ENCODE assay signal across 8 cellular contexts in the genomic region with DNA sequence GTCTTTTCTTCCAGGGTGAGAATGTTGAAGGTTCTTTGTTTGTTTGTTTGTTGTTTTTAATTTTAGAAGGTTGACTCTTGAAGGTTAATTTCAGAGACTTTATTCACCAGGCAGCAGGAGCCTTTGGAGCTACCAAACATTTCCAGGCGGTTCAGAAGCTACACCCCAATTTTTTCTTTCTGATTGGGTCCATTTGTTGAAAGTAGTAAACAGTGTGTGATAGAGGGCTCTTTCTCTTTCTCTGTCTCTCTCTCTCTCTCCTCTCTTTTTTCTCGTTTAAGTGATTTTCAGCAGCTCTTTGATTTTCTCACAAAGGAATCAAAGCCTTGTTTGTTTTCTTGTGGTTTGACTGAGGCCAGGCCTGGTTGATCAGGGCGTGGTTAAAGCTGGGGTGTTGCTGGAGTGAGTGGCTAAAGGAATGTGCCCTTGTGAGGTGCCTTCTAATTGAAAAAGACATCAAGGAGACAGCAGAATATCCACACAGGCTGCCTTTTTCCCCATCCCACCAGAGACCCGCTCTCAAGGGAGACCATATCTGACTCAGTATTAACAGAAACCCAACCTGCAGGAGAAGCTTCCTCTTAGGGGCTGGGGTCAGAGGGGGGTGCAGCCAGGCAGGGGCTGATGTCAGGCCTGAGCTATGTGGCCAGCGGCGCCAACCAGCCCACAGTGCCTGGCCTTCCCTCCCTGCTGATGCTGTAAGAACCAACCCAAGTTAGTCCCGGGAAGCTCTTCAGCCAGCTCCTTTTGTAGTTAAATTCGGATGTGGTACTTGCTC. TPM values are rescaled to one million over a fixed set of nuclear protein-coding genes. Genes with fewer than 3 reads are reported as not detected.
DNase-seq lines count a peak whose midpoint lies in the region; ATAC-seq and TF ChIP-seq lines count a peak whose summit lies in the region.

No MANE protein-coding gene starts in this region.

- peak overlapping the region; percentile 85 to 89 for H3K27ac ChIP-seq in prostate gland

- TF ChIP-seq POLR2A in prostate gland (IDR thresholded peaks at IDR 0.05), result peak; percentile 2

- H3K27me3 ChIP-seq in prostate gland (replicated peaks; ENCODE audit: insufficient read depth), result no peaks in the 10 kb centered on the region

- no peaks in the 10 kb centered on the region for H3K4me1 ChIP-seq in prostate gland (replicated peaks)

- H3K36me3 ChIP-seq in prostate gland, result no peaks in the 10 kb centered on the region

- in situ Hi-C loops in Caki2 (cut with HindIII; ENCODE audit: low pct_unique_long_range_greater_than_20kb, low sequenced_read_pairs), result loop anchor here (25.0 kb wide), 2 partner anchors 89 to 189 kb away; no protein-coding TSS in a partner anchor

- 11% methylated on average over 8 of the region's 8 CpGs for WGBS in prostate gland

- peak overlapping the region; percentile 37 to 56 for H3K4me3 ChIP-seq in prostate gland

- DNase-seq in Caki2 (ENCODE audit: low read depth), result peak; percentile 92
- DNase-seq in SW480 (ENCODE audit: low spot score), result peak; percentile 91
- peak; percentile 86 for DNase-seq in foreskin melanocyte
- peak; percentile 52 for DNase-seq in prostate gland (ENCODE audit: low spot score)
- no peak for DNase-seq in SK-N-DZ (ENCODE audit: low spot score)
- no peak for DNase-seq in left lobe of liver (ENCODE audit: low spot score)
- DNase-seq in stimulated activated naive CD4-positive, alpha-beta T cell treated with Interleukin-2 at 50 U/mL for 16 hours (lab: John Stamatoyannopoulos, UW), result no peak
- no peak for DNase-seq in activated CD4-positive, alpha-beta T cell treated with anti-CD3 and anti-CD28 coated beads for 48 hours

- H3K9me3 ChIP-seq in prostate gland, result no peaks in the 10 kb centered on the region

- TF ChIP-seq CTCF in prostate gland (IDR thresholded peaks at IDR 0.05), result no peak

- no peak for ATAC-seq in left lobe of liver

- intact Hi-C loops in prostate gland (cut with DNase I), result loop anchor here (5.0 kb wide), 1 partner anchor 84 kb away; no protein-coding TSS in a partner anchor

RNA-seq across cellular contexts. Expression of a gene that starts 40.4 kb away (rescaled TPM):
- 93.9 and 117 TPM in 2 replicates for total RNA-seq in Caki2 (2014; rRNA removed; shearing (Covaris generic); ENCODE audit: low replicate concordance)
- total RNA-seq in prostate gland, result 10 to 100 TPM; 33.9 to 48.5 TPM
- 51.2 and 54.2 TPM in 2 replicates for polyA plus RNA-seq in SK-N-DZ (2014; cell fraction: cytosol; rRNA removed)
- 34.3 and 40.0 TPM in 2 replicates for polyA plus RNA-seq in SK-N-DZ (2014; cell fraction: nucleus; rRNA removed)
- 34.7 TPM for total RNA-seq in left lobe of liver

Comparison
In these comparisons a context has a peak if more than half of its experiments do, and no peak if none do; other contexts are left out.
1. DNase-seq: peak in Caki2 (single experiment), SW480 (single experiment), foreskin melanocyte (single experiment) and prostate gland (single experiment); none in SK-N-DZ (single experiment), left lobe of liver (single experiment), stimulated activated naive CD4-positive, alpha-beta T cell treated with Interleukin-2 at 50 U/mL for 16 hours (single experiment) and activated CD4-positive, alpha-beta T cell treated with anti-CD3 and anti-CD28 coated beads for 48 hours (single experiment).